ENCODE assay signal across 24 cellular contexts in the genomic region with DNA sequence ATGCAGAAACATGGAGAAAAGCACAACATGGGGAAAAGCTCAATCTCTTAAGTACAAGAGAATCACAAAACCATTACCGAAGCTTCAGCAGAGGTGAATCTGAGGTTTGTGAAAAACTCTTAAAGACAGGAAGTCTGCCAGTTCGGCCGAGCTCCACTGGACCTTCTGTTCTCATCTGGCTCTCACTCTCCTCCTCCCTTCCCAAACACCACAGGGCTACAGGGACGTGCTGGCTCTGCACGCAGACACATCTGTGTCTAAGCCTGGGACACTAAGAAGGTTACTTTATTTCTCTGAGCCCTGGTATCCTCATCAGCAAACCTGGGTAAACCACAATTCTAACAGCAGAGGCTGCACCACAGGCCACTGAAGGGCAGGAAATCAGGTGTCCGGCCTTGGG.
"Had no signal": no experiment of that assay in that cellular context is flagged by ENCODE, and none has a peak within 500 bp of the region (broad histone marks: within the 10 kb centered on the region; RNA-seq: fewer than 3 reads in every experiment).

No MANE protein-coding gene starts in this region.

- H3K27me3 ChIP-seq: adrenal gland, body of pancreas, colonic mucosa, dorsolateral prefrontal cortex, gastroesophageal sphincter, stomach, tibial nerve had no signal

- ATAC-seq: body of pancreas; gastroesophageal sphincter; left lung; mucosa of descending colon; stimulated activated naive B cell treated with anti-CD40 and anti-IgM and Interleukin-4, amounts not matched to agents 10 μg/mL and 1 μg/mL and 100 μg/mL, for 72 hours; T-helper 17 cell had no signal

- DNase-seq: activated CD4-positive, alpha-beta memory T cell treated with anti-CD3 and anti-CD28 coated beads, Interleukin-2, amount 10 ng/mL, durations not matched to agents 7 days and 5 days; activated CD4-positive, alpha-beta T cell treated with anti-CD3 and anti-CD28 coated beads for 1 hour; activated CD4-positive, alpha-beta T cell treated with anti-CD3 and anti-CD28 coated beads, Interleukin-2, amount 10 ng/mL, durations not matched to agents 7 days and 5 days; activated T-cell treated with anti-CD3 and anti-CD28 coated beads, Interleukin-2, amount 50 U/mL, for 48 hours; adrenal gland; aorta; body of pancreas; cerebellar nuclear complex; colonic mucosa; dorsolateral prefrontal cortex; effector memory CD4-positive, alpha-beta T cell; hippocampal formation; kidney; left lung; mucosa of descending colon; stimulated activated CD4-positive, alpha-beta T cell treated with anti-CD3 and anti-CD28 coated beads, Interleukin-15, amount 100 ng/mL, for 24 hours; stimulated activated CD4-positive, alpha-beta T cell treated with anti-CD3 and anti-CD28 coated beads, Interleukin-2, amount 100 ng/mL, for 24 hours; stimulated activated naive B cell treated with anti-CD40 and anti-IgM and Interleukin-4, amounts not matched to agents 10 μg/mL and 1 μg/mL and 100 μg/mL, for 72 hours; stomach; T-helper 17 cell; T1000 had no signal

- H3K9me3 ChIP-seq: adrenal gland, body of pancreas, colonic mucosa, gastroesophageal sphincter, left lung, mucosa of descending colon, stomach, tibial nerve had no signal

- H3K27ac ChIP-seq: adrenal gland, body of pancreas, colonic mucosa, left lung, stomach had no signal

- H3K4me3 ChIP-seq: adrenal gland, body of pancreas, colonic mucosa, dorsolateral prefrontal cortex, gastroesophageal sphincter, left lung, mucosa of descending colon, smooth muscle cell, stomach, tibial nerve had no signal

- H3K4me1 ChIP-seq: adrenal gland, body of pancreas, colonic mucosa, left lung had no signal

- H3K36me3 ChIP-seq: adrenal gland, colonic mucosa, gastroesophageal sphincter, left lung, tibial nerve had no signal
